ENCODE assay signal across 8 cellular contexts in genomic region chr7:5527038-5527339, GRCh38. TPM values are rescaled to one million over a fixed set of nuclear protein-coding genes. Genes with fewer than 3 reads are reported as not detected.
A peak's percentile ranks its signal among the peaks of the same experiment; 100 is the strongest.
DNase-seq lines count a peak whose midpoint lies in the region; ATAC-seq and TF ChIP-seq lines count a peak whose summit lies in the region.
"Not testable (repeated sequence)": the region's sequence is repeated elsewhere in the genome, so short reads cannot be mapped to it uniquely, and the experiment has no call there.

No MANE protein-coding gene starts in this region.

- H2BK120ac ChIP-seq in H9 (ENCODE audit: low read depth, low read length, poor library complexity, severe bottlenecking) = not testable (repeated sequence)

- not testable (repeated sequence) for H3K79me2 ChIP-seq in H9 (ENCODE audit: insufficient read depth, low read length)

- not testable (repeated sequence) for H2BK5ac ChIP-seq in H9 (ENCODE audit: insufficient read length, low read length)

- H2BK20ac ChIP-seq in H9 (ENCODE audit: low read depth, low read length, poor library complexity, severe bottlenecking) = not testable (repeated sequence)

- H3K4ac ChIP-seq in H9 (ENCODE audit: low read depth, low read length) = not testable (repeated sequence)

- not testable (repeated sequence) for TF ChIP-seq CTCF in A673 (conservative IDR thresholded peaks at IDR 0.05; ENCODE audit: low read depth, low read length); H9 (conservative IDR thresholded peaks at IDR 0.05); coronary artery (IDR thresholded peaks at IDR 0.05); right atrium auricular region (IDR thresholded peaks at IDR 0.05)

- not testable (repeated sequence) for H3K14ac ChIP-seq in H9 (ENCODE audit: insufficient read depth, low read length)

- intact Hi-C loops in A673 (cut with micrococcal nuclease; ENCODE audit: unreplicated experiment); naive thymus-derived CD4-positive, alpha-beta T cell (cut with micrococcal nuclease): not testable (repeated sequence)

- peak overlapping the region; percentile 96 to 99 for H3K4me3 Mint-ChIP-seq in H9
- H3K4me3 Mint-ChIP-seq in activated naive CD4-positive, alpha-beta T cell treated with anti-CD3 and anti-CD28 coated beads, Interleukin-2, amount 10 ng/mL, durations not matched to agents 7 days and 5 days = peak overlapping the region; percentile 95
- H3K4me3 Mint-ChIP-seq in naive thymus-derived CD4-positive, alpha-beta T cell = peak overlapping the region; percentile 97 to 100 (median 99)

- H3K9ac ChIP-seq in H9 (ENCODE audit: extremely low read depth, insufficient read length, low read length); SK-N-MC (ENCODE audit: insufficient read length): not testable (repeated sequence)

- no CpG with 5 or more reads among the region's 2 CpGs for WGBS in H9 (ENCODE audit: extremely low coverage, insufficient read length, low lambda C conversion rate)

- POLR2A ChIA-PET in A673 (lab: Charles Lee; ENCODE audit: low non-redundant PET) = interaction anchor here (1.3 kb wide), 1 partner anchor 138 kb away, joined by 8 read pairs; no protein-coding TSS in a partner anchor
- POLR2A ChIA-PET in naive thymus-derived CD4-positive, alpha-beta T cell (lab: Charles Lee) = interaction anchor here (1.6 kb wide), 1 partner anchor 9 kb away, joined by 11 read pairs; no protein-coding TSS in a partner anchor

- not testable (repeated sequence) for DNase-seq in A673 (ENCODE audit: low spot score); H9; SK-N-MC (ENCODE audit: low read depth, low spot score); activated naive CD4-positive, alpha-beta T cell treated with anti-CD3 and anti-CD28 coated beads, Interleukin-2, amount 10 ng/mL, durations not matched to agents 7 days and 5 days; coronary artery (ENCODE audit: low spot score); right atrium auricular region (ENCODE audit: low spot score); naive thymus-derived CD4-positive, alpha-beta T cell

- not testable (repeated sequence) for H2BK15ac ChIP-seq in H9 (ENCODE audit: low read depth, low read length)

- not testable (repeated sequence) for H3T11ph ChIP-seq in H9 (ENCODE audit: low read length)

- peaks cover 37% of the 10 kb centered on the region for H3K27me3 Mint-ChIP-seq in H9 (ENCODE audit: low read depth)
- H3K27me3 Mint-ChIP-seq in activated naive CD4-positive, alpha-beta T cell treated with anti-CD3 and anti-CD28 coated beads, Interleukin-2, amount 10 ng/mL, durations not matched to agents 7 days and 5 days = peaks cover 20% of the 10 kb centered on the region
- peaks cover 0 to 18% (median 0%) of the 10 kb centered on the region in 5 donors for H3K27me3 Mint-ChIP-seq in naive thymus-derived CD4-positive, alpha-beta T cell

- CTCF ChIA-PET in A673 (lab: Charles Lee) = not testable (repeated sequence)
- CTCF ChIA-PET in activated naive CD4-positive, alpha-beta T cell treated with anti-CD3 and anti-CD28 coated beads, Interleukin-2, amount 10 ng/mL, durations not matched to agents 7 days and 5 days (lab: Charles Lee) = interaction anchor here (4.0 kb wide), 1 partner anchor 32 kb away, joined by 39 read pairs; no protein-coding TSS in a partner anchor
- CTCF ChIA-PET in naive thymus-derived CD4-positive, alpha-beta T cell (lab: Charles Lee) = interaction anchor here (1.4 to 1.5 kb wide), 2 partner anchors 32 to 172 kb away, joined by 4 to 6 read pairs; no protein-coding TSS in a partner anchor

- not testable (repeated sequence) for H4K8ac ChIP-seq in H9 (replicated peaks; ENCODE audit: insufficient read length, low read depth, low read length)

- peaks cover 60% of the 10 kb centered on the region for H3K36me3 ChIP-seq in A673 (ENCODE audit: insufficient read depth, low read length, poor library complexity, severe bottlenecking)
- H3K36me3 ChIP-seq in SK-N-MC (ENCODE audit: insufficient read depth, low read length) = peaks cover 50% of the 10 kb centered on the region
- peaks cover 51% of the 10 kb centered on the region for H3K36me3 ChIP-seq in right atrium auricular region
- H3K36me3 ChIP-seq in naive thymus-derived CD4-positive, alpha-beta T cell (ENCODE audit: control insufficient read depth in 2 of 3, insufficient read depth in 3 of 3, low read length in 3 of 3) = peaks cover 22 to 47% (median 27%) of the 10 kb centered on the region in 3 experiments

- H2AK5ac ChIP-seq in H9 (ENCODE audit: insufficient read length, low read length) = not testable (repeated sequence)

- H3K4me1 Mint-ChIP-seq in H9 = peaks cover 24 to 32% of the 10 kb centered on the region in 2 experiments
- peaks cover 34% of the 10 kb centered on the region for H3K4me1 Mint-ChIP-seq in activated naive CD4-positive, alpha-beta T cell treated with anti-CD3 and anti-CD28 coated beads, Interleukin-2, amount 10 ng/mL, durations not matched to agents 7 days and 5 days
- peaks cover 33 to 56% (median 38%) of the 10 kb centered on the region in 7 donors for H3K4me1 Mint-ChIP-seq in naive thymus-derived CD4-positive, alpha-beta T cell

- not testable (repeated sequence) for H3K56ac ChIP-seq in H9 (ENCODE audit: insufficient read length, low read depth, low read length)

- H3K4me1 ChIP-seq in A673 (ENCODE audit: insufficient read depth, low read length, poor library complexity, severe bottlenecking) (peaks cover 33% of the 10 kb centered on the region), right atrium auricular region (peaks cover 0 to 32% of the 10 kb centered on the region in 2 donors)
- H3K4me1 ChIP-seq in H9 (ENCODE audit: insufficient read depth, low read length); naive thymus-derived CD4-positive, alpha-beta T cell (ENCODE audit: control insufficient read depth in 2 of 2, insufficient read depth in 2 of 2, low read length in 2 of 2): not testable (repeated sequence)

- H3K27ac ChIP-seq in A673 (ENCODE audit: low read depth, low read length, poor library complexity, severe bottlenecking) (peak overlapping the region; percentile 45), SK-N-MC (peak overlapping the region; percentile 100), coronary artery (peak overlapping the region; percentile 100), right atrium auricular region (peak overlapping the region; percentile 100), skin epidermis (peak overlapping the region in 15 of 21 experiments; percentile 15 to 100 (median 46))
- H3K27ac ChIP-seq in H9 (ENCODE audit: insufficient read length, low read depth, low read length) = not testable (repeated sequence)
- H3K27ac ChIP-seq in naive thymus-derived CD4-positive, alpha-beta T cell (ENCODE audit: low read depth, low read length) = peak overlapping the region; percentile 99

- peak overlapping the region; percentile 52 to 99 (median 96); a peak in 4 of 7 replicates for H3K27ac Mint-ChIP-seq in H9
- peak overlapping the region; percentile 92 for H3K27ac Mint-ChIP-seq in activated naive CD4-positive, alpha-beta T cell treated with anti-CD3 and anti-CD28 coated beads, Interleukin-2, amount 10 ng/mL, durations not matched to agents 7 days and 5 days
- H3K27ac Mint-ChIP-seq in naive thymus-derived CD4-positive, alpha-beta T cell = peak overlapping the region; percentile 87 to 99 (median 98)

- ATAC-seq in naive thymus-derived CD4-positive, alpha-beta T cell = not testable (repeated sequence)

- not testable (repeated sequence) for H3K4me2 ChIP-seq in H9 (ENCODE audit: insufficient read depth, insufficient read length, low read length)

- H3K4me3 ChIP-seq in A673 (ENCODE audit: low read depth, low read length, poor library complexity, severe bottlenecking); SK-N-MC: not testable (repeated sequence)
- H3K4me3 ChIP-seq in coronary artery (peak overlapping the region; percentile 99), right atrium auricular region (peak overlapping the region; percentile 88 to 98), skin epidermis (peak overlapping the region; percentile 7 to 100 (median 96))
- peak overlapping the region; percentile 86 for H3K4me3 ChIP-seq in naive thymus-derived CD4-positive, alpha-beta T cell (ENCODE audit: low read length)

- not testable (repeated sequence) for H3K9me3 ChIP-seq in A673 (ENCODE audit: low read depth, low read length, poor library complexity, severe bottlenecking); H9 (ENCODE audit: control insufficient read depth, low read depth, low read length); SK-N-MC (ENCODE audit: low read depth, low read length); right atrium auricular region; naive thymus-derived CD4-positive, alpha-beta T cell (ENCODE audit: control insufficient read depth in 2 of 3, low read length in 3 of 3)

- not testable (repeated sequence) for H3K23me2 ChIP-seq in H9 (ENCODE audit: insufficient read length, low read depth, low read length, poor library complexity, severe bottlenecking)

- H3K79me1 ChIP-seq in H9 (ENCODE audit: insufficient read depth, low read depth, low read length, poor library complexity, severe bottlenecking) = not testable (repeated sequence)

- not testable (repeated sequence) for H2BK12ac ChIP-seq in H9 (ENCODE audit: insufficient read length, low read depth, low read length)

- peaks cover 2 to 13% of the 10 kb centered on the region in 2 experiments for H3K9me3 Mint-ChIP-seq in H9
- H3K9me3 Mint-ChIP-seq in activated naive CD4-positive, alpha-beta T cell treated with anti-CD3 and anti-CD28 coated beads, Interleukin-2, amount 10 ng/mL, durations not matched to agents 7 days and 5 days = not testable (repeated sequence)
- H3K9me3 Mint-ChIP-seq in naive thymus-derived CD4-positive, alpha-beta T cell = peaks cover 0 to 28% (median 0%) of the 10 kb centered on the region in 11 donors

- not testable (repeated sequence) for H3K18ac ChIP-seq in H9 (ENCODE audit: insufficient read length, low read depth, low read length)

- H4K20me1 ChIP-seq in H9 (ENCODE audit: control insufficient read depth, insufficient read depth, insufficient read length) = not testable (repeated sequence)

- not testable (repeated sequence) for H4K91ac ChIP-seq in H9 (ENCODE audit: insufficient read length, low read depth, low read length)

- H3K27me3 ChIP-seq in A673 (replicated peaks; ENCODE audit: insufficient read depth, low read depth, low read length, poor library complexity); H9 (ENCODE audit: insufficient read depth, low read length); right atrium auricular region; naive thymus-derived CD4-positive, alpha-beta T cell (ENCODE audit: control insufficient read depth in 2 of 2, insufficient read depth in 2 of 2, low read length in 2 of 2): not testable (repeated sequence)

- H3K36me3 Mint-ChIP-seq in H9 (ENCODE audit: insufficient read depth in 1 of 3, low read depth in 3 of 3) = peaks cover 52 to 66% (median 62%) of the 10 kb centered on the region in 3 experiments
- H3K36me3 Mint-ChIP-seq in activated naive CD4-positive, alpha-beta T cell treated with anti-CD3 and anti-CD28 coated beads, Interleukin-2, amount 10 ng/mL, durations not matched to agents 7 days and 5 days = peaks cover 52% of the 10 kb centered on the region
- peaks cover 18 to 44% (median 25%) of the 10 kb centered on the region in 5 donors for H3K36me3 Mint-ChIP-seq in naive thymus-derived CD4-positive, alpha-beta T cell

- BruUV-seq in A673 (replicated peaks; lab: Mats Ljungman, UMichigan) = not testable (repeated sequence)

- not testable (repeated sequence) for H4K5ac ChIP-seq in H9 (ENCODE audit: insufficient read length, low read depth, low read length)

- not testable (repeated sequence) for H3K23ac ChIP-seq in H9 (ENCODE audit: insufficient read length, low read depth, low read length)

- not testable (repeated sequence) for H2AFZ ChIP-seq in H9 (ENCODE audit: low read length)

RNA-seq across cellular contexts. Expression of gene ACTB, which starts 3.4 kb away (rescaled TPM):
- total RNA-seq in A673 (2021) (3,928 and 4,273 TPM in 2 replicates), H9 (2021) (5,597 and 5,803 TPM in 2 replicates), right atrium auricular region (1,000 to 10,000 TPM in 1 of 2 donors, 100 to 1,000 TPM in 1; 979 to 1,431 TPM)
- over 10,000 TPM in 1 of 5 experiments, 1,000 to 10,000 TPM in 4; 2,405 to 12,292 (median 2,801) TPM for total RNA-seq in naive thymus-derived CD4-positive, alpha-beta T cell
- over 10,000 TPM; 11,269 to 12,728 TPM for polyA plus RNA-seq in naive thymus-derived CD4-positive, alpha-beta T cell

RNA-seq across cellular contexts. Expression of gene FBXL18, which starts 13.4 kb away (rescaled TPM):
- 18.4 and 18.9 TPM in 2 replicates for total RNA-seq in A673 (2021)
- 22.2 and 22.6 TPM in 2 replicates for total RNA-seq in H9 (2021)
- 1 to 10 TPM; 6.7 to 7.8 TPM for total RNA-seq in right atrium auricular region
- total RNA-seq in naive thymus-derived CD4-positive, alpha-beta T cell = 10 to 100 TPM in 2 of 5 experiments, 1 to 10 TPM in 3; 7.3 to 13.7 (median 9.7) TPM
- polyA plus RNA-seq in naive thymus-derived CD4-positive, alpha-beta T cell = 1 to 10 TPM; 1.6 to 2.0 TPM
